9 cellular contexts compared by ENCODE assay signal in the genomic region with DNA sequence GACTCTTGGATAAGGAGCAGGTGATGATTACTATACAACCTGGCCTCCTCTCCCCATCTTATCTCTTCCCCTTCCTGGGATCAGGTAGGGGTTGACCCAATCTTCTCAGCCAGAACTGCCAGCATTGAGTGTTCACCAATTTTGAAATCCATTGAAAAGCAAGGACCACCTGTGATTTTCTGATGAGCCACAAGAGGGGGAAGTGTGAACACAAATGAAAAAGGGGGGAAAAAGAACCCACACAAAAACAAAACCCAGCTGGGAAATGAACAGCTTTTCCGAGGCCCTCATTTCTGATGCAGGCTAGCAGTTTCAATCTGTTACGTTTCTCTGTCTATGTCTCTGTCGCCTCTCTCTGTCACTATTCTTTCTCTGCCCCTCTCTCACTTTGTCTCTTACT.
DNase-seq lines count a peak whose midpoint lies in the region; ATAC-seq and TF ChIP-seq lines count a peak whose summit lies in the region.
"Had no signal": no experiment of that assay in that cellular context is flagged by ENCODE, and none has a peak within 500 bp of the region (broad histone marks: within the 10 kb centered on the region; RNA-seq: fewer than 3 reads in every experiment).

No MANE protein-coding gene starts in this region.

- DNase-seq in AG20443 (ENCODE audit: low spot score) (peak; percentile 15), HCT116 (ENCODE audit: low read depth, low spot score) (peak; percentile 4), iPS DF 6.9 (ENCODE audit: low read depth, low spot score) (peak; percentile 5), gastrocnemius medialis (no peak), vagina (ENCODE audit: extremely low spot score in 2 of 2) (no peak)
- DNase-seq: stomach had no signal

- H2AFZ ChIP-seq in HCT116 (ENCODE audit: low read depth, low read length, poor library complexity, severe bottlenecking) (no peak overlapping the region), OCI-LY1 (ENCODE audit: low read length) (no peak overlapping the region)

- POLR2A ChIA-PET in HCT116 (lab: Charles Lee), result no interaction called here

- ATAC-seq in HCT116 (no peak), HG02870 (IDR thresholded peaks at IDR 0.05; ENCODE audit: unreplicated experiment) (no peak), gastrocnemius medialis (no peak)
- ATAC-seq in activated T-helper 17 cell treated with anti-CD3 and anti-CD28 coated beads, Interleukin-2, amount 50 U/mL, for 72 hours (replicated peaks), result no peak

- no peak overlapping the region for H3K27ac Mint-ChIP-seq in activated T-helper 17 cell treated with anti-CD3 and anti-CD28 coated beads, Interleukin-2, amount 50 U/mL, for 72 hours

- intact Hi-C loops in HCT116 (cut with micrococcal nuclease), result no loop called here
- intact Hi-C loops in gastrocnemius medialis (cut with DNase I; ENCODE audit: low total_unique reads), result no loop called here
- intact Hi-C loops in vagina (cut with DNase I), result no loop called here

- H3K9me3 ChIP-seq in HCT116 (ENCODE audit: control insufficient read depth in 1 of 2, insufficient read depth in 1 of 2, low read depth in 1 of 2, low read length in 2 of 2) (no peaks in the 10 kb centered on the region), OCI-LY1 (ENCODE audit: low read length) (no peaks in the 10 kb centered on the region), iPS DF 6.9 (ENCODE audit: control insufficient read depth, insufficient read depth, low read length) (no peaks in the 10 kb centered on the region), gastrocnemius medialis (no peaks in the 10 kb centered on the region), vagina (no peaks in the 10 kb centered on the region)
- H3K9me3 ChIP-seq: stomach had no signal

- H3K4me1 ChIP-seq in HCT116 (ENCODE audit: control insufficient read depth in 1 of 2, insufficient read depth in 2 of 2, low read length in 2 of 2) (0 out of 4 replicates have a peak, but pooled peaks cover 0 to 4% of the 10 kb centered on the region in 2 experiments), OCI-LY1 (ENCODE audit: insufficient read depth, low read length, severe bottlenecking) (no peaks in the 10 kb centered on the region), iPS DF 6.9 (ENCODE audit: control insufficient read depth, insufficient read depth, low read length) (no peaks in the 10 kb centered on the region), gastrocnemius medialis (no peaks in the 10 kb centered on the region), vagina (no peaks in the 10 kb centered on the region)

- H3K27me3 ChIP-seq in HCT116 (ENCODE audit: insufficient read depth, low read length), result peaks cover 19% of the 10 kb centered on the region; the same call in 1 of the 2 replicates
- no peaks in the 10 kb centered on the region for H3K27me3 ChIP-seq in OCI-LY1 (ENCODE audit: insufficient read depth, low read length)
- no peaks in the 10 kb centered on the region for H3K27me3 ChIP-seq in iPS DF 6.9 (ENCODE audit: control insufficient read depth, insufficient read depth, low read length)
- H3K27me3 ChIP-seq in gastrocnemius medialis, result no peaks in the 10 kb centered on the region
- no peaks in the 10 kb centered on the region for H3K27me3 ChIP-seq in vagina
- H3K27me3 ChIP-seq: stomach had no signal

- RAD21 ChIA-PET in HCT116 (lab: Charles Lee; ENCODE audit: low non-redundant PET in 1 of 2, low total read pairs in 2 of 2, uncharacterized antibody in 2 of 2, unreplicated experiment in 2 of 2), result no interaction called here

- H3K4me1 Mint-ChIP-seq in activated T-helper 17 cell treated with anti-CD3 and anti-CD28 coated beads, Interleukin-2, amount 50 U/mL, for 72 hours, result no peaks in the 10 kb centered on the region

- no peak for TF ChIP-seq POLR2A in HCT116 (IDR thresholded peaks at IDR 0.05; ENCODE audit: borderline replicate concordance, extremely low read depth, insufficient read depth, insufficient read length)
- no peak for TF ChIP-seq POLR2A in gastrocnemius medialis (IDR thresholded peaks at IDR 0.05)
- no peak for TF ChIP-seq POLR2A in vagina (IDR thresholded peaks at IDR 0.05)

- H3K9me2 ChIP-seq in HCT116 (ENCODE audit: insufficient read depth) (no peaks in the 10 kb centered on the region), OCI-LY1 (ENCODE audit: low read depth, low read length) (no peaks in the 10 kb centered on the region)

- H3K79me2 ChIP-seq in HCT116 (ENCODE audit: insufficient read depth, low read length) (no peaks in the 10 kb centered on the region), OCI-LY1 (ENCODE audit: insufficient read depth, low read length) (no peaks in the 10 kb centered on the region)

- WGBS in iPS DF 6.9 (ENCODE audit: insufficient coverage, insufficient read length), result no CpG with 5 or more reads among the region's 3 CpGs

- H3K4me3 ChIP-seq in HCT116 (replicated peaks in 1 of 2; ENCODE audit: low read depth in 1 of 2, low read length in 2 of 2) (no peak overlapping the region), OCI-LY1 (ENCODE audit: low read depth, low read length, poor library complexity, severe bottlenecking) (no peak overlapping the region), iPS DF 6.9 (ENCODE audit: low read length) (no peak overlapping the region), gastrocnemius medialis (no peak overlapping the region), vagina (no peak overlapping the region)
- H3K4me3 ChIP-seq: stomach had no signal

- H3K36me3 ChIP-seq in HCT116 (ENCODE audit: control insufficient read depth in 1 of 2, insufficient read depth in 2 of 2, low read length in 2 of 2), result no peaks in the 10 kb centered on the region
- no peaks in the 10 kb centered on the region for H3K36me3 ChIP-seq in OCI-LY1 (ENCODE audit: insufficient read depth, low read length)
- no peaks in the 10 kb centered on the region for H3K36me3 ChIP-seq in iPS DF 6.9 (ENCODE audit: control insufficient read depth, insufficient read depth, low read length)
- no peaks in the 10 kb centered on the region for H3K36me3 ChIP-seq in gastrocnemius medialis
- H3K36me3 ChIP-seq in vagina, result no peaks in the 10 kb centered on the region
- H3K36me3 ChIP-seq: stomach had no signal

- H3K9ac ChIP-seq in HCT116 (ENCODE audit: low read length) (no peak overlapping the region), OCI-LY1 (ENCODE audit: low read length) (no peak overlapping the region)

- H3K27me3 Mint-ChIP-seq in activated T-helper 17 cell treated with anti-CD3 and anti-CD28 coated beads, Interleukin-2, amount 50 U/mL, for 72 hours, result peaks cover 41% of the 10 kb centered on the region

- peak; percentile 59 for TF ChIP-seq RAD21 in HCT116 (IDR thresholded peaks at IDR 0.05; ENCODE audit: low read depth)

- H3K9me3 Mint-ChIP-seq in activated T-helper 17 cell treated with anti-CD3 and anti-CD28 coated beads, Interleukin-2, amount 50 U/mL, for 72 hours, result no peaks in the 10 kb centered on the region

- H3K4me2 ChIP-seq in HCT116 (ENCODE audit: low read length) (no peak overlapping the region), OCI-LY1 (ENCODE audit: low read length) (no peak overlapping the region)

- H3K36me3 Mint-ChIP-seq in activated T-helper 17 cell treated with anti-CD3 and anti-CD28 coated beads, Interleukin-2, amount 50 U/mL, for 72 hours (ENCODE audit: low read depth), result no peaks in the 10 kb centered on the region

- in situ Hi-C loops in gastrocnemius medialis (cut with MboI; ENCODE audit: low sequenced_read_pairs in 4 of 4), result no loop called here

- no peak overlapping the region for H3K4me3 Mint-ChIP-seq in activated T-helper 17 cell treated with anti-CD3 and anti-CD28 coated beads, Interleukin-2, amount 50 U/mL, for 72 hours

- CTCF ChIA-PET in HCT116 (lab: Charles Lee), result interaction anchor here (0.9 to 2.0 kb wide), 3 partner anchors 11 to 368 kb away, joined by 3 to 6 read pairs (median 6); no protein-coding TSS in a partner anchor

- TF ChIP-seq CTCF in HCT116 (IDR thresholded peaks at IDR 0.05 in 2 of 3, conservative IDR thresholded peaks at IDR 0.05 in 1 of 3; ENCODE audit: borderline replicate concordance in 1 of 3, insufficient read depth in 1 of 3, low read depth in 2 of 3, low read length in 2 of 3) (peak; percentile 21 to 50 (median 41); a peak in 4 of 6 replicates), OCI-LY1 (IDR thresholded peaks at IDR 0.05; ENCODE audit: low read length) (peak; percentile 23; the same call in 1 of the 2 replicates), gastrocnemius medialis (IDR thresholded peaks at IDR 0.05 in 4 of 5, conservative IDR thresholded peaks at IDR 0.05 in 1 of 5) (no peak), vagina (IDR thresholded peaks at IDR 0.05) (no peak)

- H4K20me1 ChIP-seq in HCT116 (ENCODE audit: insufficient read depth) (no peaks in the 10 kb centered on the region), OCI-LY1 (ENCODE audit: insufficient read depth, low read length) (no peaks in the 10 kb centered on the region)

- no peaks in the 10 kb centered on the region for H3F3A ChIP-seq in OCI-LY1 (ENCODE audit: insufficient read depth, low read length)

- no peak overlapping the region for H3K27ac ChIP-seq in HCT116 (ENCODE audit: low read depth, low read length)
- no peak overlapping the region for H3K27ac ChIP-seq in OCI-LY1 (ENCODE audit: low read depth, low read length, poor library complexity, severe bottlenecking)
- H3K27ac ChIP-seq in iPS DF 6.9 (ENCODE audit: low read length), result no peak overlapping the region
- no peak overlapping the region for H3K27ac ChIP-seq in gastrocnemius medialis
- no peak overlapping the region for H3K27ac ChIP-seq in vagina
- H3K27ac ChIP-seq: stomach had no signal

- no TSS peak for BruUV-seq in HCT116 (replicated peaks; lab: Mats Ljungman, UMichigan)

TF ChIP-seq in HCT116, 20 proteins besides CTCF, POLR2A, EP300 and RAD21:
- TF ChIP-seq ZNF274 (IDR thresholded peaks at IDR 0.05; ENCODE audit: low read depth, low read length) (no peak), ZFX (IDR thresholded peaks at IDR 0.05) (no peak)

Comparison
In these comparisons a context has a peak if more than half of its experiments do, and no peak if none do; other contexts are left out.
1. DNase-seq: peak in AG20443 (single experiment), HCT116 (single experiment) and iPS DF 6.9 (single experiment); none in gastrocnemius medialis (0 of 2) and vagina (0 of 2).
2. CTCF ChIP-seq: peak in HCT116 (3 of 3) and OCI-LY1 (single experiment); none in gastrocnemius medialis (0 of 5) and vagina (0 of 3).